Comparison of ENCODE assay signal across 25 cellular contexts in genomic region chr5:25418319-25418859, GRCh38.
"Had no signal": no experiment of that assay in that cellular context is flagged by ENCODE, and none has a peak within 500 bp of the region (broad histone marks: within the 10 kb centered on the region; RNA-seq: fewer than 3 reads in every experiment).

No MANE protein-coding gene starts in this region.

- H3K27ac Mint-ChIP-seq: IgD-negative memory B cell had no signal

- H3K4me1 ChIP-seq: Peyer's patch, SJCRH30 had no signal

- H3K36me3 Mint-ChIP-seq: IgD-negative memory B cell had no signal

- H3K4me3 Mint-ChIP-seq: IgD-negative memory B cell had no signal

- H2AFZ ChIP-seq: PC-9 had no signal

- FAIRE-seq: HTR-8/SVneo, K562 had no signal

- H3K4me3 ChIP-seq: K562, MG63, PC-9, Peyer's patch, SJCRH30 had no signal

- DNase-seq: MG63; NCI-H1092; NCI-H1105 treated with DMSO at 0.1 percent for 48 hours; NCI-H1417 treated with DMSO at 0.1 percent for 48 hours; NCI-H146; NCI-H1694 treated with DMSO at 0.1 percent for 48 hours; NCI-H1930; NCI-H2081; NCI-H2107; NCI-H226; NCI-H446; NCI-H510A; NCI-H524 treated with DMSO at 0.1 percent for 48 hours; NCI-H69; NCI-H774; NK-92 treated with Interleukin-12 subunit alpha and Interleukin-12 subunit beta, amount 100 ng/mL, for 24 hours; PC-9; Peyer's patch; SHP77 treated with DMSO at 0.1 percent for 48 hours; SJCRH30 had no signal

- H3K9ac ChIP-seq: KMS-11 had no signal

- H3K4me2 ChIP-seq: KMS-11, PC-9 had no signal

- H3K9me3 ChIP-seq: MG63, Peyer's patch, SJCRH30 had no signal

- H3K27me3 ChIP-seq: MG63, Peyer's patch, SJCRH30 had no signal

- H3K27ac ChIP-seq: HL-60, KMS-11, PC-9, Peyer's patch, SJCRH30 had no signal

- H3K4me1 Mint-ChIP-seq: IgD-negative memory B cell had no signal

- H3K27me3 Mint-ChIP-seq: IgD-negative memory B cell had no signal

- H3K36me3 ChIP-seq: MG63, Peyer's patch, SJCRH30 had no signal
